Comparison of ENCODE assay signal across 1 cellular context in genomic region chr15:44781128-44781810, GRCh38.
TF ChIP-seq lines count a peak whose summit lies in the region.

No MANE protein-coding gene starts in this region.

TF ChIP-seq in K562, 482 proteins besides CTCF, POLR2A, EP300 and RAD21 (continues in another document):
- TF ChIP-seq MGA (IDR thresholded peaks at IDR 0.05) (peak; percentile 59), EHMT2 (IDR thresholded peaks at IDR 0.05) (peak; percentile 34; the same call in 1 of the 2 replicates), RBM25 (IDR thresholded peaks at IDR 0.05; ENCODE audit: low read depth, low read length, severe bottlenecking) (no peak), ZNF592 (IDR thresholded peaks at IDR 0.05) (peak; percentile 65; the same call in 1 of the 2 replicates), CREB3 (tag; conservative IDR thresholded peaks at IDR 0.05; ENCODE audit: low read depth) (peak; percentile 55; the same call in 1 of the 2 replicates), TCF3 (CRISPR knock-in tag; IDR thresholded peaks at IDR 0.05) (peak; percentile 33), MNT (conservative IDR thresholded peaks at IDR 0.05) (0 out of 4 replicates have a peak, but pooled peaks of 1 of the 2 experiments have one; percentile 19), RB1 (IDR thresholded peaks at IDR 0.05; ENCODE audit: low read depth) (no peak), SOX6 (IDR thresholded peaks at IDR 0.05) (0 out of 2 replicates have a peak, but pooled peaks have one; percentile 3), SMARCA4 (IDR thresholded peaks at IDR 0.05) (peak; percentile 65; the same call in 1 of the 2 replicates), NR4A1 (CRISPR knock-in tag; IDR thresholded peaks at IDR 0.05) (no peak), NR4A1 (tag; IDR thresholded peaks at IDR 0.05) (0 out of 2 replicates have a peak, but pooled peaks have one; percentile 40), ARID1B (IDR thresholded peaks at IDR 0.05) (peak; percentile 69), HNRNPLL (IDR thresholded peaks at IDR 0.05; ENCODE audit: low read depth, low read length, poor library complexity, severe bottlenecking) (no peak), RBM39 (optimal IDR thresholded peaks at IDR 0.05; ENCODE audit: low read depth, low read length) (no peak), ZBTB34 (CRISPR knock-in tag; IDR thresholded peaks at IDR 0.05) (no peak), SMAD4 (CRISPR knock-in tag; conservative IDR thresholded peaks at IDR 0.05) (0 out of 2 replicates have a peak, but pooled peaks have one; percentile 37), BRF2 (IDR thresholded peaks at IDR 0.05; ENCODE audit: borderline replicate concordance, insufficient read depth, insufficient read length) (no peak), HMBOX1 (IDR thresholded peaks at IDR 0.05) (peak; percentile 95), LCOR (CRISPR knock-in tag; IDR thresholded peaks at IDR 0.05) (0 out of 2 replicates have a peak, but pooled peaks have one; percentile 22), CBFA2T3 (IDR thresholded peaks at IDR 0.05) (peak; percentile 55), C11orf30 (IDR thresholded peaks at IDR 0.05; ENCODE audit: low read depth) (peak; percentile 28; the same call in 1 of the 2 replicates), FOSL1 (tag; conservative IDR thresholded peaks at IDR 0.05) (0 out of 2 replicates have a peak, but pooled peaks have one; percentile 27), SMARCC2 (IDR thresholded peaks at IDR 0.05; ENCODE audit: low read depth) (0 out of 2 replicates have a peak, but pooled peaks have one; percentile 16), ATF1 (CRISPR knock-in tag; IDR thresholded peaks at IDR 0.05) (no peak), ATF1 (tag; IDR thresholded peaks at IDR 0.05) (0 out of 2 replicates have a peak, but pooled peaks have one; percentile 19), ZNF639 (CRISPR knock-in tag; conservative IDR thresholded peaks at IDR 0.05 in 1 of 2, IDR thresholded peaks at IDR 0.05 in 1 of 2) (0 out of 4 replicates have a peak, but pooled peaks of 1 of the 2 experiments have one; percentile 34), DMBX1 (CRISPR knock-in tag; IDR thresholded peaks at IDR 0.05; ENCODE audit: borderline replicate concordance) (peak; percentile 57; the same call in 1 of the 2 replicates), FOXJ2 (tag; IDR thresholded peaks at IDR 0.05) (peak; percentile 13; the same call in 1 of the 2 replicates), ZNF766 (CRISPR knock-in tag; conservative IDR thresholded peaks at IDR 0.05) (0 out of 2 replicates have a peak, but pooled peaks have one; percentile 32), CREM (IDR thresholded peaks at IDR 0.05; ENCODE audit: low read depth) (peak; percentile 15; the same call in 1 of the 2 replicates), ZFX (CRISPR knock-in tag; IDR thresholded peaks at IDR 0.05) (0 out of 2 replicates have a peak, but pooled peaks have one; percentile 5), WHSC1 (IDR thresholded peaks at IDR 0.05; ENCODE audit: low read length) (no peak)
